ENCODE assay signal across 8 cellular contexts in the genomic region with DNA sequence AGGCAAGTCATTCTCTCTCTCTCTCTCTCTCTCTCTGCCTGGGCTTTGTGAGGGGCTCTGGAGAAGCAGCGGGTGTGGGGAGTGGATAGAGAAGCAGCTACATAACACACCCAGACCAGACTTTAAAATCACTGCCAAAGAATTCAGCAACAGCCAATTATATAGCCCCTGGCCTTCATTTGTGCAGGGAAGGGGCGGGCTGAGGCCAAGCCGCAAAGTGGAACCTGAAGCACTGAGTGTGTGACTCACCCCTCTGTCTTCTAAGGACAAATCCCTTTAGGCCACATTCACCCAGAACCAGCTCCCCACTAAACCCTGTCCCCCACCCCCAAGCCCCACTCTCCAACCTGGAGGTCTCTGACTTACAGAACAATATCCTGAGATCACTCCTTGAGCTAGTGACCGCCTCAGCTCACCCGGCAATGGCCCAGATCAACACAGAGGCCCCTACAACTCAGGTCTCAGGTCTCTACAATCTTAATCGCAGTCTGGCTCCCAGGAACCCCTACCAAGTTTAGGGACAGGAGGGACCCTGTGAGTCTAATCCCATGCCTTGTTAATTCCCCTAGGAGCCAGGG. TPM values are rescaled to one million over a fixed set of nuclear protein-coding genes. Genes with fewer than 3 reads are reported as not detected.
DNase-seq lines count a peak whose midpoint lies in the region; ATAC-seq lines count a peak whose summit lies in the region.

No MANE protein-coding gene starts in this region.

- peaks cover 85% of the 10 kb centered on the region for H3K4me1 Mint-ChIP-seq in activated naive CD8-positive, alpha-beta T cell treated with anti-CD3 and anti-CD28 coated beads for 36 hours

- H3K36me3 Mint-ChIP-seq in activated naive CD8-positive, alpha-beta T cell treated with anti-CD3 and anti-CD28 coated beads for 36 hours = peaks cover 14% of the 10 kb centered on the region

- peak overlapping the region; percentile 58 for H3K4me3 ChIP-seq in skeletal muscle satellite cell (ENCODE audit: low read length)

- peak overlapping the region; percentile 78 for H3K9ac ChIP-seq in skeletal muscle satellite cell (ENCODE audit: low read depth, low read length)

- H3K27me3 Mint-ChIP-seq in activated naive CD8-positive, alpha-beta T cell treated with anti-CD3 and anti-CD28 coated beads for 36 hours = no peaks in the 10 kb centered on the region

- intact Hi-C loops in left ventricle myocardium superior (cut with micrococcal nuclease) = loop anchor here (10.0 kb wide), 1 partner anchor 76 kb away; no protein-coding TSS in a partner anchor

- no peaks in the 10 kb centered on the region for H3K36me3 ChIP-seq in skeletal muscle satellite cell (ENCODE audit: insufficient read depth, low read length)

- H3K9me3 ChIP-seq in skeletal muscle satellite cell (replicated peaks; ENCODE audit: low read length) = no peaks in the 10 kb centered on the region

- peak; percentile 30 for ATAC-seq in left ventricle myocardium superior

- H3K9me3 Mint-ChIP-seq in activated naive CD8-positive, alpha-beta T cell treated with anti-CD3 and anti-CD28 coated beads for 36 hours = no peaks in the 10 kb centered on the region

- peak; percentile 63 for DNase-seq in activated T-cell treated with anti-CD3 and anti-CD28 coated beads, Interleukin-2, amount 50 U/mL, for 1 hour
- DNase-seq in activated T-cell treated with anti-CD3 and anti-CD28 coated beads for 4 hours (no peak), NOMO-1 (lab: John Stamatoyannopoulos, UW; ENCODE audit: unreplicated experiment in 2 of 2) (peak; percentile 86 to 94), left ventricle myocardium superior (peak; percentile 67), HPDE6-E6E7 (ENCODE audit: extremely low spot score) (no peak), NCI-H1417 treated with DMSO at 0.1 percent for 48 hours (lab: John Stamatoyannopoulos, UW) (no peak)
- peak; percentile 62 for DNase-seq in activated naive CD8-positive, alpha-beta T cell treated with anti-CD3 and anti-CD28 coated beads for 36 hours

- H3K4me1 ChIP-seq in skeletal muscle satellite cell (ENCODE audit: control insufficient read depth, insufficient read depth, low read length) = peaks cover 92% of the 10 kb centered on the region

- H3K4me3 Mint-ChIP-seq in activated naive CD8-positive, alpha-beta T cell treated with anti-CD3 and anti-CD28 coated beads for 36 hours = peak overlapping the region; percentile 61

- peak overlapping the region; percentile 92 for H3K27ac Mint-ChIP-seq in activated naive CD8-positive, alpha-beta T cell treated with anti-CD3 and anti-CD28 coated beads for 36 hours

- no peaks in the 10 kb centered on the region for H3K27me3 ChIP-seq in skeletal muscle satellite cell (ENCODE audit: control insufficient read depth, insufficient read depth, low read length)

- peak overlapping the region; percentile 82 for H3K4me2 ChIP-seq in skeletal muscle satellite cell (ENCODE audit: low read length)

RNA-seq across cellular contexts. Expression of gene B4GALT1, which starts 6.0 kb away (rescaled TPM):
- total RNA-seq in activated naive CD8-positive, alpha-beta T cell treated with anti-CD3 and anti-CD28 coated beads for 36 hours = 10 to 100 TPM; 33.5 to 35.0 TPM
- 42.5 TPM for total RNA-seq in left ventricle myocardium superior
- total RNA-seq in skeletal muscle satellite cell (2012; rRNA removed) = 21.8 and 29.7 TPM in 2 replicates

Comparison
In these comparisons a context has a peak if more than half of its experiments do, and no peak if none do; other contexts are left out.
1. DNase-seq: peak in activated T-cell treated with anti-CD3 and anti-CD28 coated beads, Interleukin-2, amount 50 U/mL, for 1 hour (single experiment), NOMO-1 (2 of 2), activated naive CD8-positive, alpha-beta T cell treated with anti-CD3 and anti-CD28 coated beads for 36 hours (single experiment) and left ventricle myocardium superior (single experiment); none in activated T-cell treated with anti-CD3 and anti-CD28 coated beads for 4 hours (single experiment), HPDE6-E6E7 (single experiment) and NCI-H1417 treated with DMSO at 0.1 percent for 48 hours (single experiment).